In genomic region chr5:91378683-91379601, GRCh38 we compare ENCODE assay signal across 8 cellular contexts. TPM values are rescaled to one million over a fixed set of nuclear protein-coding genes. Genes with fewer than 3 reads are reported as not detected.
A peak's percentile ranks its signal among the peaks of the same experiment; 100 is the strongest.
DNase-seq lines count a peak whose midpoint lies in the region; ATAC-seq, FAIRE-seq and TF ChIP-seq lines count a peak whose summit lies in the region.

No MANE protein-coding gene starts in this region.

- H3K9me3 Mint-ChIP-seq in activated T-helper 2 cell treated with anti-CD3 and anti-CD28 coated beads, Interferon-gamma antibody, Interleukin-2, Interleukin-4, amounts not matched to agents 10 μg/mL and 5 μg/mL and 100 μg/mL, durations not matched to agents 14 hours and 24 hours and 36 hours: no peaks in the 10 kb centered on the region

- H3K4me3 Mint-ChIP-seq in activated T-helper 2 cell treated with anti-CD3 and anti-CD28 coated beads, Interferon-gamma antibody, Interleukin-2, Interleukin-4, amounts not matched to agents 10 μg/mL and 5 μg/mL and 100 μg/mL, durations not matched to agents 14 hours and 24 hours and 36 hours (ENCODE audit: low read depth): peak overlapping the region; percentile 97

- H3K36me3 ChIP-seq in heart left ventricle (peaks cover 0 to 47% (median 45%) of the 10 kb centered on the region in 9 donors), kidney (ENCODE audit: control insufficient read depth in 1 of 2, insufficient read depth in 2 of 2, low read length in 2 of 2) (peaks cover 12 to 41% of the 10 kb centered on the region in 2 donors), thymus (ENCODE audit: control insufficient read depth, insufficient read depth) (peaks cover 7% of the 10 kb centered on the region)

- intact Hi-C loops in heart left ventricle (cut with DNase I) (loop anchor here in 1 of 10 donors (5.0 kb wide), 1 partner anchor 97 kb away; no protein-coding TSS in a partner anchor), Right ventricle myocardium inferior (cut with DNase I) (no loop called here), kidney (cut with DNase I) (no loop called here)
- intact Hi-C loops in activated T-helper 2 cell treated with anti-CD3 and anti-CD28 coated beads, Interferon-gamma antibody, Interleukin-2, Interleukin-4, amounts not matched to agents 10 μg/mL and 5 μg/mL and 100 μg/mL, durations not matched to agents 14 hours and 24 hours and 36 hours (cut with micrococcal nuclease): no loop called here

- H3K27ac Mint-ChIP-seq in activated T-helper 2 cell treated with anti-CD3 and anti-CD28 coated beads, Interferon-gamma antibody, Interleukin-2, Interleukin-4, amounts not matched to agents 10 μg/mL and 5 μg/mL and 100 μg/mL, durations not matched to agents 14 hours and 24 hours and 36 hours: peak overlapping the region; percentile 100

- H3K4me3 ChIP-seq in heart left ventricle: peak overlapping the region; percentile 60 to 83 (median 75)
- peak overlapping the region; percentile 92 to 98 for H3K4me3 ChIP-seq in kidney (ENCODE audit: low read length in 2 of 2)
- H3K4me3 ChIP-seq in thymus (ENCODE audit: low read length): peak overlapping the region; percentile 89

- H3K4me1 Mint-ChIP-seq in activated T-helper 2 cell treated with anti-CD3 and anti-CD28 coated beads, Interferon-gamma antibody, Interleukin-2, Interleukin-4, amounts not matched to agents 10 μg/mL and 5 μg/mL and 100 μg/mL, durations not matched to agents 14 hours and 24 hours and 36 hours (ENCODE audit: low read depth): peaks cover 21% of the 10 kb centered on the region

- H3K9me3 ChIP-seq in heart left ventricle (no peaks in the 10 kb centered on the region), kidney (ENCODE audit: control insufficient read depth in 1 of 2, low read length in 2 of 2) (no peaks in the 10 kb centered on the region), thymus (ENCODE audit: control insufficient read depth) (no peaks in the 10 kb centered on the region)

- peaks cover 36% of the 10 kb centered on the region for H3K36me3 Mint-ChIP-seq in activated T-helper 2 cell treated with anti-CD3 and anti-CD28 coated beads, Interferon-gamma antibody, Interleukin-2, Interleukin-4, amounts not matched to agents 10 μg/mL and 5 μg/mL and 100 μg/mL, durations not matched to agents 14 hours and 24 hours and 36 hours (ENCODE audit: low read depth)

- 29 to 34% (median 33%) methylated on average over 11 of the region's 11 CpGs for WGBS in heart left ventricle, 4 donors
- WGBS in thymus: 45% methylated on average over 11 of the region's 11 CpGs

- H3K27me3 ChIP-seq in heart left ventricle: no peaks in the 10 kb centered on the region
- H3K27me3 ChIP-seq in thymus (ENCODE audit: control insufficient read depth, insufficient read depth): no peaks in the 10 kb centered on the region

- FAIRE-seq in kidney (lab: Jason Lieb, UNC) (no peak), GM19239 (lab: Jason Lieb, UNC) (no peak)

- no peak for TF ChIP-seq CTCF in heart left ventricle (IDR thresholded peaks at IDR 0.05)
- TF ChIP-seq CTCF in kidney (IDR thresholded peaks at IDR 0.05; ENCODE audit: borderline replicate concordance, extremely low read depth, insufficient read depth): no peak

- peak overlapping the region; percentile 99 to 100 for H3K9ac ChIP-seq in kidney (ENCODE audit: low read length in 2 of 2)

- H3K27ac ChIP-seq in heart left ventricle (peak overlapping the region; percentile 96 to 100 (median 98)), kidney (ENCODE audit: low read depth in 2 of 2, low read length in 2 of 2) (peak overlapping the region; percentile 100), thymus (ENCODE audit: low read depth) (no peak overlapping the region)

- H3K27me3 Mint-ChIP-seq in activated T-helper 2 cell treated with anti-CD3 and anti-CD28 coated beads, Interferon-gamma antibody, Interleukin-2, Interleukin-4, amounts not matched to agents 10 μg/mL and 5 μg/mL and 100 μg/mL, durations not matched to agents 14 hours and 24 hours and 36 hours (ENCODE audit: low read depth): no peaks in the 10 kb centered on the region

- no peak for DNase-seq in heart left ventricle
- no peak for DNase-seq in Right ventricle myocardium inferior (ENCODE audit: missing footprints)
- DNase-seq in activated T-helper 2 cell treated with anti-CD3 and anti-CD28 coated beads, Interferon-gamma antibody, Interleukin-2, Interleukin-4, amounts not matched to agents 10 μg/mL and 5 μg/mL and 100 μg/mL, durations not matched to agents 14 hours and 24 hours and 36 hours (ENCODE audit: low spot score): no peak
- DNase-seq in kidney: no peak
- no peak for DNase-seq in OCI-M2 (lab: John Stamatoyannopoulos, UW; ENCODE audit: unreplicated experiment)
- DNase-seq in KG1 (lab: John Stamatoyannopoulos, UW): no peak
- no peak for DNase-seq in GM19239 (ENCODE audit: insufficient read length, low spot score)

- no peak for ATAC-seq in heart left ventricle
- no peak for ATAC-seq in Right ventricle myocardium inferior

- H3K4me1 ChIP-seq in heart left ventricle (peaks cover 5 to 52% (median 31%) of the 10 kb centered on the region in 12 donors), kidney (ENCODE audit: control insufficient read depth in 1 of 2, insufficient read depth in 1 of 2, low read depth in 1 of 2, low read length in 2 of 2) (peaks cover 7 to 10% of the 10 kb centered on the region in 2 donors), thymus (ENCODE audit: control insufficient read depth, insufficient read depth, low read length) (no peaks in the 10 kb centered on the region)

- TF ChIP-seq POLR2A in heart left ventricle (IDR thresholded peaks at IDR 0.05): no peak

RNA-seq across cellular contexts. Expression of gene ARRDC3, which starts 4.2 kb away (rescaled TPM):
- 10 to 100 TPM in 5 of 9 donors, 1 to 10 TPM in 4; 4.3 to 53.6 (median 11.8) TPM for total RNA-seq in heart left ventricle
- polyA plus RNA-seq in heart left ventricle: 1 to 10 TPM; 3.3 to 7.2 TPM
- total RNA-seq in Right ventricle myocardium inferior: 19.9 TPM
- 17.6 TPM in 2 replicates for total RNA-seq in activated T-helper 2 cell treated with anti-CD3 and anti-CD28 coated beads, Interferon-gamma antibody, Interleukin-2, Interleukin-4, amounts not matched to agents 10 μg/mL and 5 μg/mL and 100 μg/mL, durations not matched to agents 14 hours and 24 hours and 36 hours
- total RNA-seq in kidney: 124 TPM
- polyA plus RNA-seq in kidney (ENCODE audit: insufficient read depth, low read depth, low replicate concordance): 18.4 TPM
- 55.7 TPM for polyA plus RNA-seq in thymus
